Comparison of ENCODE assay signal across 24 cellular contexts in genomic region chr18:39360072-39360471, GRCh38.
"Had no signal": no experiment of that assay in that cellular context is flagged by ENCODE, and none has a peak within 500 bp of the region (broad histone marks: within the 10 kb centered on the region; RNA-seq: fewer than 3 reads in every experiment).

No MANE protein-coding gene starts in this region.

- H3K4me1 ChIP-seq: gastrocnemius medialis, heart left ventricle, psoas muscle, sigmoid colon, tibial nerve, upper lobe of left lung, uterus had no signal

- H2AFZ ChIP-seq: hepatocyte had no signal

- H3K36me3 ChIP-seq: gastrocnemius medialis, heart left ventricle, ovary, sigmoid colon, thoracic aorta, tibial nerve, upper lobe of left lung, uterus had no signal

- H3K4me3 ChIP-seq: gastrocnemius medialis, heart left ventricle, hepatocyte, lung, ovary, psoas muscle, sigmoid colon, thoracic aorta, tibial nerve, upper lobe of left lung, uterus had no signal

- H3K27me3 ChIP-seq: gastrocnemius medialis, heart left ventricle, hepatocyte, ovary, sigmoid colon, tibial nerve, upper lobe of left lung, uterus had no signal

- DNase-seq: effector CD8-positive, alpha-beta T cell; endodermal cell; foreskin fibroblast; gastrocnemius medialis; heart left ventricle; natural killer cell; occipital lobe; ovary; posterior cingulate gyrus; psoas muscle; right cardiac atrium; sigmoid colon; stimulated activated CD4-positive, alpha-beta T cell treated with anti-CD3 and anti-CD28 coated beads, Interleukin-2, amount 100 ng/mL, for 24 hours; stimulated activated CD4-positive, alpha-beta T cell treated with anti-CD3 and anti-CD28 coated beads, Interleukin-4, amount 100 ng/mL, for 24 hours; stimulated activated naive CD4-positive, alpha-beta T cell treated with Interleukin-2 at 50 U/mL for 16 hours; upper lobe of left lung; uterus had no signal

- H3K9me3 ChIP-seq: gastrocnemius medialis, heart left ventricle, ovary, psoas muscle, sigmoid colon, thoracic aorta, tibial nerve, upper lobe of left lung, uterus had no signal

- FAIRE-seq: colon, keratinocyte had no signal

- H3K27ac ChIP-seq: epithelial cell of prostate, gastrocnemius medialis, heart left ventricle, hepatocyte, ovary, psoas muscle, sigmoid colon, thoracic aorta, tibial nerve, upper lobe of left lung, uterus had no signal
